Comparison of ENCODE assay signal across 7 cellular contexts in genomic region chr16:58197314-58198012, GRCh38. TPM values are rescaled to one million over a fixed set of nuclear protein-coding genes. Genes with fewer than 3 reads are reported as not detected.
DNase-seq lines count a peak whose midpoint lies in the region; ATAC-seq and TF ChIP-seq lines count a peak whose summit lies in the region.

No MANE protein-coding gene starts in this region.

- H3K9me3 ChIP-seq in endocrine pancreas (ENCODE audit: control insufficient read depth, low read length) = no peaks in the 10 kb centered on the region

- H3K9me3 Mint-ChIP-seq in natural killer cell treated with Interleukin-12 subunit alpha and Interleukin-12 subunit beta and Interleukin-15 and Interleukin-18, amount 100 ng/mL, for 72 hours = no peaks in the 10 kb centered on the region

- POLR2A ChIA-PET in RWPE1 (lab: Yijun Ruan, JAX; ENCODE audit: low non-redundant PET) = interaction anchor here (0.6 kb wide), 1 partner anchor 150 kb away, joined by 3 read pairs; no protein-coding TSS in a partner anchor

- peak; percentile 23 for DNase-seq in RWPE1 (ENCODE audit: low spot score)
- no peak for DNase-seq in natural killer cell treated with Interleukin-12 subunit alpha and Interleukin-12 subunit beta and Interleukin-15 and Interleukin-18, amount 100 ng/mL, for 72 hours (ENCODE audit: low spot score)
- DNase-seq in middle frontal gyrus (ENCODE audit: extremely low spot score, low spot score) = no peak
- DNase-seq in SIG-M5 treated with dmso at 0.1 percent for 504 hours (lab: John Stamatoyannopoulos, UW; ENCODE audit: unreplicated experiment) = no peak

- peak overlapping the region; percentile 40 for H3K4me3 ChIP-seq in endocrine pancreas (ENCODE audit: control insufficient read depth, insufficient read depth, low read length)

- H3K4me3 Mint-ChIP-seq in natural killer cell treated with Interleukin-12 subunit alpha and Interleukin-12 subunit beta and Interleukin-15 and Interleukin-18, amount 100 ng/mL, for 72 hours = peak overlapping the region; percentile 91

- CTCF ChIA-PET in RWPE1 (lab: Yijun Ruan, JAX) = interaction anchor here (0.6 to 1.0 kb wide), 3 partner anchors 41 to 481 kb away, joined by 3 read pairs; no protein-coding TSS in a partner anchor

- TF ChIP-seq CTCF in RWPE1 (conservative IDR thresholded peaks at IDR 0.05; ENCODE audit: low read depth) = no peak

- peak overlapping the region; percentile 64 to 88 for H3K27ac Mint-ChIP-seq in natural killer cell treated with Interleukin-12 subunit alpha and Interleukin-12 subunit beta and Interleukin-15 and Interleukin-18, amount 100 ng/mL, for 72 hours

- TF ChIP-seq POLR2A in GM18505 (IDR thresholded peaks at IDR 0.05; ENCODE audit: borderline replicate concordance, extremely low read depth, insufficient read depth, insufficient read length) = no peak

- peaks cover 34% of the 10 kb centered on the region in 2 donors for H3K4me1 Mint-ChIP-seq in natural killer cell treated with Interleukin-12 subunit alpha and Interleukin-12 subunit beta and Interleukin-15 and Interleukin-18, amount 100 ng/mL, for 72 hours (ENCODE audit: low read depth in 2 of 2)

- H3K4me1 ChIP-seq in endocrine pancreas (ENCODE audit: control insufficient read depth, insufficient read depth, low read length) = no peaks in the 10 kb centered on the region

- peaks cover 5% of the 10 kb centered on the region for H3K36me3 Mint-ChIP-seq in natural killer cell treated with Interleukin-12 subunit alpha and Interleukin-12 subunit beta and Interleukin-15 and Interleukin-18, amount 100 ng/mL, for 72 hours

- H3K27me3 ChIP-seq in endocrine pancreas (ENCODE audit: control insufficient read depth, insufficient read depth, low read length) = no peaks in the 10 kb centered on the region

- H3K27ac ChIP-seq in RWPE1 = peak overlapping the region; percentile 55

- H3K9ac ChIP-seq in endocrine pancreas (ENCODE audit: control insufficient read depth, insufficient read depth, low read length) = peak overlapping the region; percentile 86

- H3K36me3 ChIP-seq in endocrine pancreas (ENCODE audit: control insufficient read depth, insufficient read depth, low read length) = peaks cover 3% of the 10 kb centered on the region

- peaks cover 8 to 11% of the 10 kb centered on the region in 2 donors for H3K27me3 Mint-ChIP-seq in natural killer cell treated with Interleukin-12 subunit alpha and Interleukin-12 subunit beta and Interleukin-15 and Interleukin-18, amount 100 ng/mL, for 72 hours

- peak; percentile 35 for ATAC-seq in GM18505 (IDR thresholded peaks at IDR 0.05; ENCODE audit: unreplicated experiment)
- peak; percentile 25 for ATAC-seq in HG02610 (IDR thresholded peaks at IDR 0.05; ENCODE audit: unreplicated experiment)
- peak; percentile 59 to 69 for ATAC-seq in natural killer cell treated with Interleukin-12 subunit alpha and Interleukin-12 subunit beta and Interleukin-15 and Interleukin-18, amount 100 ng/mL, for 72 hours

RNA-seq across cellular contexts. Expression of gene CSNK2A2, which starts 0.4 kb away (rescaled TPM):
- total RNA-seq in natural killer cell treated with Interleukin-12 subunit alpha and Interleukin-12 subunit beta and Interleukin-15 and Interleukin-18, amount 100 ng/mL, for 72 hours = 10 to 100 TPM; 72.6 to 84.5 TPM
